13 cellular contexts compared by ENCODE assay signal in the genomic region with DNA sequence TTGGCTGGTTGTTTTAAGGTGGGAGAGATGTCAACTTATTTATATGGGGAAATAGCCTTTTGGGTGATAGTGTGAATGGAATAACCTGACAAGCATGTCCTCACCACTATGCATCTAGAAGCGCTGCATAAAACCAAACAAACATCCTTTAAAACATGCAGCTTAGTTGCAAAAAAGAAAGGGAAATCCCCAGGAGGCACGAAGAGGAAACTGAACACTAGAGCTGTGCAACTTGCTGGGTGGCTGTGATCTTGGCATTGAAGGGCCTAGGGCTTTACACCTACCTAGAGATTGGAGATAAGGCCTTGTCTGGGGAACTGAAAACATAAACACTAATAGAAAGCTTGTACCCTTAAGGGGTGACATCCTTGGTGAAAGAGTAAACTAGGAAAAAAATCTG. TPM values are rescaled to one million over a fixed set of nuclear protein-coding genes. Genes with fewer than 3 reads are reported as not detected.
A peak's percentile ranks its signal among the peaks of the same experiment; 100 is the strongest.
DNase-seq lines count a peak whose midpoint lies in the region; ATAC-seq and TF ChIP-seq lines count a peak whose summit lies in the region.
"Had no signal": no experiment of that assay in that cellular context is flagged by ENCODE, and none has a peak within 500 bp of the region (broad histone marks: within the 10 kb centered on the region; RNA-seq: fewer than 3 reads in every experiment).

No MANE protein-coding gene starts in this region.

- H3K27ac ChIP-seq in transverse colon (peak overlapping the region; percentile 52 to 85 (median 70)), heart right ventricle (peak overlapping the region in 1 of 10 donors; percentile 59)
- H3K27ac ChIP-seq: gastrocnemius medialis, SK-N-MC had no signal

- H3K36me3 Mint-ChIP-seq in T-helper 17 cell (ENCODE audit: low read depth) = peaks cover 13% of the 10 kb centered on the region

- in situ Hi-C loops in transverse colon (cut with MboI; ENCODE audit: low pct_ligation_motif_present in 1 of 4, low pct_unique_long_range_greater_than_20kb in 1 of 4, low sequenced_read_pairs in 3 of 4) = no loop called here

- no peak for TF ChIP-seq CTCF in transverse colon (IDR thresholded peaks at IDR 0.05)
- no peak for TF ChIP-seq CTCF in heart right ventricle (IDR thresholded peaks at IDR 0.05)

- DNase-seq in activated T-cell treated with anti-CD3 and anti-CD28 coated beads for 4 hours = peak; percentile 31
- no peak for DNase-seq in activated T-cell treated with anti-CD3 and anti-CD28 coated beads, Interleukin-2, amount 50 U/mL, for 1 hour
- peak in 2 of 3 donors; percentile 37 to 39 for DNase-seq in T-helper 17 cell
- peak; percentile 53 for DNase-seq in effector CD4-positive, alpha-beta T cell
- peak; percentile 44 for DNase-seq in transverse colon
- no peak for DNase-seq in NCI-H2196 (lab: John Stamatoyannopoulos, UW; ENCODE audit: unreplicated experiment)
- DNase-seq in heart right ventricle = no peak
- DNase-seq: gastrocnemius medialis had no signal

- H3K4me1 Mint-ChIP-seq in T-helper 17 cell = peaks cover 64% of the 10 kb centered on the region

- no peaks in the 10 kb centered on the region for H3K27me3 ChIP-seq in transverse colon
- H3K27me3 ChIP-seq in heart right ventricle = peaks cover 0 to 21% (median 11%) of the 10 kb centered on the region in 7 donors
- H3K27me3 ChIP-seq: gastrocnemius medialis had no signal

- no peak for TF ChIP-seq POLR2A in transverse colon (IDR thresholded peaks at IDR 0.05)

- H3K9me3 ChIP-seq in T-helper 17 cell (ENCODE audit: control insufficient read depth, low read length, poor library complexity, severe bottlenecking) (no peaks in the 10 kb centered on the region), transverse colon (no peaks in the 10 kb centered on the region), heart right ventricle (no peaks in the 10 kb centered on the region)
- H3K9me3 ChIP-seq: gastrocnemius medialis had no signal

- no peaks in the 10 kb centered on the region for H3K27me3 Mint-ChIP-seq in T-helper 17 cell

- peak overlapping the region; percentile 61 for H3K4me3 Mint-ChIP-seq in T-helper 17 cell

- intact Hi-C loops in transverse colon (cut with DNase I; ENCODE audit: low total_unique reads) (no loop called here), heart right ventricle (cut with DNase I) (no loop called here)

- WGBS in transverse colon (ENCODE audit: low coverage in 1 of 2), 2 donors = 44% methylated on average over 1 to 2 of the region's 2 CpGs
- WGBS in heart right ventricle, 2 donors = 65 to 82% methylated on average over 2 of the region's 2 CpGs

- no peak for TF ChIP-seq EP300 in transverse colon (IDR thresholded peaks at IDR 0.05; ENCODE audit: low read depth)

- ATAC-seq in T-helper 17 cell = peak; percentile 91
- ATAC-seq in heart right ventricle = no peak
- no peak for ATAC-seq in HG03280 (IDR thresholded peaks at IDR 0.05; ENCODE audit: unreplicated experiment)
- ATAC-seq: gastrocnemius medialis had no signal

- H3K4me3 ChIP-seq in transverse colon (no peak overlapping the region), heart right ventricle (no peak overlapping the region)
- H3K4me3 ChIP-seq: gastrocnemius medialis, SK-N-MC had no signal

- no peaks in the 10 kb centered on the region for H3K36me3 ChIP-seq in transverse colon
- H3K36me3 ChIP-seq in heart right ventricle = peaks cover 0 to 5% (median 0%) of the 10 kb centered on the region in 9 donors
- H3K36me3 ChIP-seq: gastrocnemius medialis had no signal

- H3K27ac Mint-ChIP-seq in T-helper 17 cell = peak overlapping the region; percentile 100

- H3K4me1 ChIP-seq in transverse colon = peaks cover 13 to 83% (median 40%) of the 10 kb centered on the region in 4 donors
- H3K4me1 ChIP-seq in heart right ventricle = peaks cover 0 to 44% (median 0%) of the 10 kb centered on the region in 9 donors
- H3K4me1 ChIP-seq: gastrocnemius medialis had no signal

RNA-seq across cellular contexts. Expression of a gene that starts 7.3 kb away (rescaled TPM):
- total RNA-seq in T-helper 17 cell = 100 to 1,000 TPM; 172 to 259 TPM
- total RNA-seq in transverse colon = 1 to 10 TPM in 3 of 4 donors, not detected in 1; 3.0 to 8.2 (median 3.8) TPM
- total RNA-seq in heart right ventricle = 1 to 10 TPM in 3 of 10 donors, under 1 TPM in 7; 0.18 to 3.3 (median 0.65) TPM
- polyA plus RNA-seq in heart right ventricle = under 1 TPM; 0.26 to 0.29 TPM
- total RNA-seq: astrocyte had no signal
- polyA plus RNA-seq: AG04450 had no signal

RNA-seq across cellular contexts. Expression of a gene that starts 39.5 kb away (rescaled TPM):
- total RNA-seq in T-helper 17 cell = not detected
- total RNA-seq in transverse colon = 1,000 to 10,000 TPM in 1 of 4 donors, 100 to 1,000 TPM in 1, 10 to 100 TPM in 2; 73.4 to 1,268 (median 104) TPM
- total RNA-seq in heart right ventricle = not detected
- under 1 TPM in 1 of 2 donors, not detected in 1; 0.01 TPM for polyA plus RNA-seq in heart right ventricle
- total RNA-seq: astrocyte, M059J had no signal
- polyA plus RNA-seq: AG04450 had no signal

RNA-seq across cellular contexts. Expression of a gene that starts 52.0 kb away (rescaled TPM):
- total RNA-seq in T-helper 17 cell (10 to 100 TPM; 74.3 to 89.0 TPM), transverse colon (100 to 1,000 TPM in 1 of 4 donors, 10 to 100 TPM in 3; 37.6 to 159 (median 59.5) TPM), heart right ventricle (10 to 100 TPM; 28.6 to 48.2 (median 38.6) TPM)
- 100 to 1,000 TPM in 1 of 2 donors, 10 to 100 TPM in 1; 16.3 to 136 TPM for polyA plus RNA-seq in heart right ventricle

RNA-seq across cellular contexts. Expression of a gene that starts 59.5 kb away (rescaled TPM):
- total RNA-seq in T-helper 17 cell (under 1 TPM; 0.72 to 0.96 TPM), transverse colon (10 to 100 TPM; 14.3 to 65.8 (median 26.3) TPM), heart right ventricle (10 to 100 TPM; 16.0 to 34.1 (median 25.9) TPM)
- polyA plus RNA-seq in heart right ventricle = 10 to 100 TPM in 1 of 2 donors, 1 to 10 TPM in 1; 3.8 to 13.8 TPM

Comparison
In these comparisons a context has a peak if more than half of its experiments do, and no peak if none do; other contexts are left out.
1. DNase-seq: peak in activated T-cell treated with anti-CD3 and anti-CD28 coated beads for 4 hours (single experiment), T-helper 17 cell (2 of 3), effector CD4-positive, alpha-beta T cell (single experiment) and transverse colon (single experiment); none in activated T-cell treated with anti-CD3 and anti-CD28 coated beads, Interleukin-2, amount 50 U/mL, for 1 hour (single experiment), NCI-H2196 (single experiment) and heart right ventricle (0 of 2).
2. RNA of a gene that starts 7.3 kb away (total RNA-seq): 172 to 259 TPM in T-helper 17 cell; 3.0 to 8.2 TPM in transverse colon and 0.18 to 3.3 TPM in heart right ventricle; every median in the first group is over 10 times any median in the second.
3. RNA of a gene that starts 39.5 kb away (total RNA-seq): 73.4 to 1,268 TPM in transverse colon; not detected in T-helper 17 cell and not detected in heart right ventricle; every median in the first group is over 10 times any median in the second.